In the genomic region with DNA sequence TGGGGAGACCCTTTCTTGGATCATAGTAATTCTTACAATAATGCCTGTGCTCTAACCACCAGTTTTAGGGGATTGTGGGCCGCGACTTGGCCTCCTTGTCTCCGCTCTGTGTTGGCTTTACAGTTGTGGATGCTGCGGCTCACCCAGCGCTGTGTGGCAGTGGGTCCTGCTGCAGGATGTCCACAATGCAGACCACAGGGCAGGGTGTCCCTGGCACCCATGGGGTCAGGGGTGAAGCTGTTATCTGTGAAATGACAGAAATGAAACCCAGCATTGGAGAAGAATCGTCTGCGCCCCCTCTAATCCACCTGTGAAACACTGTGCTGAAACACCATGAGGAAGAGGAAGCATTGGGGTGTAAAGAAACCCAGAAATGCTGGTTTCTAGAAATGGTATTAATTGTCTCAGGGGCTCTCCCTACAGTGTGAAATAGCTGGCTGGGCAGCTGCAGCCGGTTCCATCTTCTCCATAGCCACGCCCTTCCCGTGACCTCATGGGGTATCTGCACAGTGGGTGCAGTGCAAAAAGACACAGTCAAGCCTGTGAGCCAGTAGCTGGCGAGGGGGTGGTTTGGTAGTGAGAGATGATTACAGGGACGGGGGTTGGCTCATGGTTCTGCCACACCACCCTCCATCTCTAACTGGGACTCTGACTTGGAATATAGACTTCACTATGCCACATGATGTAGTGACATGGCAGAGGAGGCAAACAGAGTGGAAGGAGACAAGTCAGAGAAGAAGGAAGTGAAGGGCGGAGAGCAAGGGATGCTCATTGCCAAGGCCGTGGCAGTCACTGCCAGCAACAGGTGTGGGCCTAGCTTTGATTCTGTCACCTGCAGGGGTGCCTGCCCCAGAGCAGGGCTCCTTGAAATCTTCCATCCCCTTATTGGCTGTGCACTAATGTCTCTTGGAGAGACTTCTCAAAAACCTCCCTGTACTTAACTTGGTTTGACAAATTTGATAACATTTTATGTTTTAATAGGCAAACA, we compare ENCODE assay signal across 8 cellular contexts. TPM values are rescaled to one million over a fixed set of nuclear protein-coding genes. Genes with fewer than 3 reads are reported as not detected.
DNase-seq lines count a peak whose midpoint lies in the region; ATAC-seq and TF ChIP-seq lines count a peak whose summit lies in the region.

No MANE protein-coding gene starts in this region.

- CTCF ChIA-PET in SK-N-SH (lab: Yijun Ruan, JAX) = no interaction called here

- POLR2A ChIA-PET in SK-N-SH (lab: Yijun Ruan, JAX) = interaction anchor here (1.0 kb wide), 1 partner anchor 11 kb away, joined by 4 read pairs; no protein-coding TSS in a partner anchor

- TF ChIP-seq EP300 in SK-N-SH (IDR thresholded peaks at IDR 0.05; ENCODE audit: borderline replicate concordance in 1 of 2, low read depth in 1 of 2, low read length in 1 of 2) = no peak

- no peaks in the 10 kb centered on the region for H3K36me3 ChIP-seq in effector memory CD4-positive, alpha-beta T cell (ENCODE audit: control insufficient read depth, insufficient read depth, low read length)
- H3K36me3 ChIP-seq in SK-N-SH (replicated peaks in 1 of 2; ENCODE audit: control insufficient read depth in 1 of 2, insufficient read depth in 2 of 2, low read length in 1 of 2) (peaks cover 0 to 5% of the 10 kb centered on the region in 2 experiments), brain microvascular endothelial cell (replicated peaks) (no peaks in the 10 kb centered on the region)

- no peaks in the 10 kb centered on the region for H3F3A ChIP-seq in SK-N-SH (replicated peaks; ENCODE audit: insufficient read depth)

- H4K20me1 ChIP-seq in SK-N-SH (ENCODE audit: insufficient read depth) = no peaks in the 10 kb centered on the region

- peak; percentile 67 for ATAC-seq in GM18909 (IDR thresholded peaks at IDR 0.05; ENCODE audit: poor library complexity, unreplicated experiment)
- peak; percentile 54 for ATAC-seq in HG02870 (IDR thresholded peaks at IDR 0.05; ENCODE audit: unreplicated experiment)

- H3K4me1 ChIP-seq in effector memory CD4-positive, alpha-beta T cell (ENCODE audit: control insufficient read depth, insufficient read depth, low read length, poor library complexity, severe bottlenecking) = peaks cover 81% of the 10 kb centered on the region
- H3K4me1 ChIP-seq in SK-N-SH (ENCODE audit: control insufficient read depth in 1 of 2, insufficient read depth in 2 of 2, low read depth in 1 of 2, low read length in 1 of 2) = peaks cover 19 to 45% of the 10 kb centered on the region in 2 experiments; a peak in 3 of 4 replicates

- no peak for TF ChIP-seq RAD21 in SK-N-SH (IDR thresholded peaks at IDR 0.05; ENCODE audit: low read length)

- H3K79me2 ChIP-seq in SK-N-SH (ENCODE audit: insufficient read depth) = peaks cover 44% of the 10 kb centered on the region

- DNase-seq in T-helper 1 cell (peak in 3 of 5 donors; percentile 54 to 84 (median 55)), NCI-H187 (lab: John Stamatoyannopoulos, UW) (no peak), SK-N-SH (no peak), brain microvascular endothelial cell (no peak)
- DNase-seq in effector memory CD4-positive, alpha-beta T cell = peak; percentile 40 to 58 (median 51)
- peak; percentile 77 for DNase-seq in stimulated activated naive CD4-positive, alpha-beta T cell treated with Interleukin-2 at 50 U/mL for 16 hours (lab: John Stamatoyannopoulos, UW)

- no peak overlapping the region for H3K4me3 ChIP-seq in effector memory CD4-positive, alpha-beta T cell (ENCODE audit: insufficient read depth, low read depth, low read length, poor library complexity, severe bottlenecking)
- H3K4me3 ChIP-seq in SK-N-SH (ENCODE audit: low read depth in 2 of 2, low read length in 1 of 2) (no peak overlapping the region), brain microvascular endothelial cell (ENCODE audit: low read depth, low read length) (no peak overlapping the region)

- WGBS in SK-N-SH (ENCODE audit: low lambda C conversion rate) = 91% methylated on average over 12 of the region's 14 CpGs

- no peak overlapping the region for H2AFZ ChIP-seq in SK-N-SH (ENCODE audit: low read depth)

- H3K9me3 ChIP-seq in effector memory CD4-positive, alpha-beta T cell (ENCODE audit: control insufficient read depth, low read length) = no peaks in the 10 kb centered on the region
- no peaks in the 10 kb centered on the region for H3K9me3 ChIP-seq in SK-N-SH

- in situ Hi-C loops in brain microvascular endothelial cell (cut with HindIII; ENCODE audit: low pct_ligation_motif_present, low sequenced_read_pairs) = no loop called here

- no peaks in the 10 kb centered on the region for H3K9me2 ChIP-seq in SK-N-SH

- peak overlapping the region; percentile 63 for H3K27ac ChIP-seq in effector memory CD4-positive, alpha-beta T cell (ENCODE audit: insufficient read depth, low read length, poor library complexity, severe bottlenecking)
- no peak overlapping the region; a peak in 1 of 4 replicates for H3K27ac ChIP-seq in SK-N-SH (ENCODE audit: low read depth in 2 of 2, low read length in 1 of 2)
- H3K27ac ChIP-seq in brain microvascular endothelial cell = no peak overlapping the region

- no peak overlapping the region for H3K4me2 ChIP-seq in SK-N-SH

- H3K27me3 ChIP-seq in effector memory CD4-positive, alpha-beta T cell (replicated peaks; ENCODE audit: control insufficient read depth, insufficient read depth, low read length, poor library complexity, severe bottlenecking) = no peaks in the 10 kb centered on the region
- H3K27me3 ChIP-seq in SK-N-SH (ENCODE audit: insufficient read depth) (no peaks in the 10 kb centered on the region), brain microvascular endothelial cell (replicated peaks) (no peaks in the 10 kb centered on the region)

- H3K9ac ChIP-seq in SK-N-SH = no peak overlapping the region

- TF ChIP-seq CTCF in SK-N-SH (IDR thresholded peaks at IDR 0.05) = no peak
- TF ChIP-seq CTCF in brain microvascular endothelial cell (IDR thresholded peaks at IDR 0.05; ENCODE audit: low read depth, low read length, missing control alignments) = no peak

TF ChIP-seq in SK-N-SH, 30 proteins besides CTCF, POLR2A, EP300 and RAD21:
- TF ChIP-seq NRF1 (IDR thresholded peaks at IDR 0.05; ENCODE audit: low read depth, low read length) = no peak
- no peak for TF ChIP-seq EZH2phosphoT487 (IDR thresholded peaks at IDR 0.05; ENCODE audit: borderline replicate concordance, low read depth)
- TF ChIP-seq MEF2A (IDR thresholded peaks at IDR 0.05; ENCODE audit: borderline replicate concordance, low read depth) = no peak
- TF ChIP-seq, protein P1, sequence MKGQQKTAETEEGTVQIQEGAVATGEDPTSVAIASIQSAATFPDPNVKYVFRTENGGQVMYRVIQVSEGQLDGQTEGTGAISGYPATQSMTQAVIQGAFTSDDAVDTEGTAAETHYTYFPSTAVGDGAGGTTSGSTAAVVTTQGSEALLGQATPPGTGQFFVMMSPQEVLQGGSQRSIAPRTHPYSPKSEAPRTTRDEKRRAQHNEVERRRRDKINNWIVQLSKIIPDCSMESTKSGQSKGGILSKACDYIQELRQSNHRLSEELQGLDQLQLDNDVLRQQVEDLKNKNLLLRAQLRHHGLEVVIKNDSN (IDR thresholded peaks at IDR 0.05; ENCODE audit: borderline replicate concordance, low read depth) = no peak
- no peak for TF ChIP-seq FOXJ3 (CRISPR knock-in tag; IDR thresholded peaks at IDR 0.05)
- TF ChIP-seq POLR2AphosphoS5 (IDR thresholded peaks at IDR 0.05; ENCODE audit: low read depth, low read length) = no peak
- TF ChIP-seq MXI1 (IDR thresholded peaks at IDR 0.05; ENCODE audit: low read depth, low read length) = no peak
- no peak for TF ChIP-seq FOXM1 (IDR thresholded peaks at IDR 0.05; ENCODE audit: low read depth)
- TF ChIP-seq SMC3 (IDR thresholded peaks at IDR 0.05; ENCODE audit: low read depth, low read length) = no peak
- TF ChIP-seq, protein P2, sequence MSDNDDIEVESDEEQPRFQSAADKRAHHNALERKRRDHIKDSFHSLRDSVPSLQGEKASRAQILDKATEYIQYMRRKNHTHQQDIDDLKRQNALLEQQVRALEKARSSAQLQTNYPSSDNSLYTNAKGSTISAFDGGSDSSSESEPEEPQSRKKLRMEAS (IDR thresholded peaks at IDR 0.05; ENCODE audit: low read depth) = no peak
- no peak for TF ChIP-seq GATA2 (CRISPR knock-in tag; IDR thresholded peaks at IDR 0.05)
- TF ChIP-seq, protein P3, sequence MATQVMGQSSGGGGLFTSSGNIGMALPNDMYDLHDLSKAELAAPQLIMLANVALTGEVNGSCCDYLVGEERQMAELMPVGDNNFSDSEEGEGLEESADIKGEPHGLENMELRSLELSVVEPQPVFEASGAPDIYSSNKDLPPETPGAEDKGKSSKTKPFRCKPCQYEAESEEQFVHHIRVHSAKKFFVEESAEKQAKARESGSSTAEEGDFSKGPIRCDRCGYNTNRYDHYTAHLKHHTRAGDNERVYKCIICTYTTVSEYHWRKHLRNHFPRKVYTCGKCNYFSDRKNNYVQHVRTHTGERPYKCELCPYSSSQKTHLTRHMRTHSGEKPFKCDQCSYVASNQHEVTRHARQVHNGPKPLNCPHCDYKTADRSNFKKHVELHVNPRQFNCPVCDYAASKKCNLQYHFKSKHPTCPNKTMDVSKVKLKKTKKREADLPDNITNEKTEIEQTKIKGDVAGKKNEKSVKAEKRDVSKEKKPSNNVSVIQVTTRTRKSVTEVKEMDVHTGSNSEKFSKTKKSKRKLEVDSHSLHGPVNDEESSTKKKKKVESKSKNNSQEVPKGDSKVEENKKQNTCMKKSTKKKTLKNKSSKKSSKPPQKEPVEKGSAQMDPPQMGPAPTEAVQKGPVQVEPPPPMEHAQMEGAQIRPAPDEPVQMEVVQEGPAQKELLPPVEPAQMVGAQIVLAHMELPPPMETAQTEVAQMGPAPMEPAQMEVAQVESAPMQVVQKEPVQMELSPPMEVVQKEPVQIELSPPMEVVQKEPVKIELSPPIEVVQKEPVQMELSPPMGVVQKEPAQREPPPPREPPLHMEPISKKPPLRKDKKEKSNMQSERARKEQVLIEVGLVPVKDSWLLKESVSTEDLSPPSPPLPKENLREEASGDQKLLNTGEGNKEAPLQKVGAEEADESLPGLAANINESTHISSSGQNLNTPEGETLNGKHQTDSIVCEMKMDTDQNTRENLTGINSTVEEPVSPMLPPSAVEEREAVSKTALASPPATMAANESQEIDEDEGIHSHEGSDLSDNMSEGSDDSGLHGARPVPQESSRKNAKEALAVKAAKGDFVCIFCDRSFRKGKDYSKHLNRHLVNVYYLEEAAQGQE (IDR thresholded peaks at IDR 0.05; ENCODE audit: low read depth, low read length) = no peak
- no peak for TF ChIP-seq GABPA (IDR thresholded peaks at IDR 0.05; ENCODE audit: low read depth)
- TF ChIP-seq TEAD4 (IDR thresholded peaks at IDR 0.05; ENCODE audit: borderline replicate concordance, insufficient read depth) = no peak
- no peak for TF ChIP-seq TAF1 (IDR thresholded peaks at IDR 0.05; ENCODE audit: borderline replicate concordance, low read depth, low read length)
- TF ChIP-seq RFX5 (IDR thresholded peaks at IDR 0.05; ENCODE audit: low read length) = no peak
- no peak for TF ChIP-seq TCF12 (IDR thresholded peaks at IDR 0.05)
TF ChIP-seq in SK-N-SH: peak in this region for 0.

RNA-seq across cellular contexts. Expression of a gene that starts 16.2 kb away (rescaled TPM):
- polyA plus RNA-seq in SK-N-SH (2012; rRNA removed) = 15.0 and 18.3 TPM in 2 replicates
- polyA plus RNA-seq in SK-N-SH (2012; cell fraction: cytosol; rRNA removed) = 7.8 and 12.0 TPM in 2 replicates
- polyA plus RNA-seq in SK-N-SH (2012; cell fraction: nucleus; rRNA removed) = 31.3 and 31.4 TPM in 2 replicates

Comparison
In these comparisons a context has a peak if more than half of its experiments do, and no peak if none do; other contexts are left out.
1. DNase-seq: peak in T-helper 1 cell (3 of 5), effector memory CD4-positive, alpha-beta T cell (3 of 3) and stimulated activated naive CD4-positive, alpha-beta T cell treated with Interleukin-2 at 50 U/mL for 16 hours (single experiment); none in NCI-H187 (0 of 2), SK-N-SH (single experiment) and brain microvascular endothelial cell (single experiment).